In genomic region chr2:172226244-172227061, GRCh38 we compare ENCODE assay signal across 12 cellular contexts.
DNase-seq lines count a peak whose midpoint lies in the region; ATAC-seq and TF ChIP-seq lines count a peak whose summit lies in the region.
"Had no signal": no experiment of that assay in that cellular context is flagged by ENCODE, and none has a peak within 500 bp of the region (broad histone marks: within the 10 kb centered on the region; RNA-seq: fewer than 3 reads in every experiment).

No MANE protein-coding gene starts in this region.

- no peaks in the 10 kb centered on the region for H3K9me3 ChIP-seq in ascending aorta
- H3K9me3 ChIP-seq: tibial artery had no signal

- H3F3A ChIP-seq in GM23338 (replicated peaks; ENCODE audit: low read depth) = no peaks in the 10 kb centered on the region

- H3K4me3 Mint-ChIP-seq in T-cell (no peak overlapping the region), GM23338 (no peak overlapping the region)

- H3K4me3 ChIP-seq in epithelial cell of esophagus (ENCODE audit: low read length) (no peak overlapping the region), ascending aorta (no peak overlapping the region), GM23338 (no peak overlapping the region), dorsolateral prefrontal cortex (no peak overlapping the region)
- H3K4me3 ChIP-seq: GM23248, tibial artery had no signal

- H3K27me3 Mint-ChIP-seq in T-cell (peaks cover 0 to 4% of the 10 kb centered on the region in 2 donors), GM23338 (ENCODE audit: insufficient read depth, low read depth, poor library complexity) (peaks cover 9% of the 10 kb centered on the region)

- H3K36me3 Mint-ChIP-seq in T-cell (no peaks in the 10 kb centered on the region), GM23338 (ENCODE audit: low read depth) (no peaks in the 10 kb centered on the region)

- no peak overlapping the region for H3K4me2 ChIP-seq in GM23338

- H3K36me3 ChIP-seq in ascending aorta = no peaks in the 10 kb centered on the region
- H3K36me3 ChIP-seq in GM23338 (ENCODE audit: insufficient read depth) = no peaks in the 10 kb centered on the region
- H3K36me3 ChIP-seq: tibial artery had no signal

- no peak overlapping the region for H3K27ac ChIP-seq in ascending aorta
- no peak overlapping the region for H3K27ac ChIP-seq in GM23338 (ENCODE audit: low read depth)
- H3K27ac ChIP-seq in dorsolateral prefrontal cortex = no peak overlapping the region
- H3K27ac ChIP-seq: GM23248, tibial artery, VCaP had no signal

- ATAC-seq in T-cell (replicated peaks in 1 of 4) = peak in 2 of 4 experiments; percentile 55 to 73
- ATAC-seq in GM23338 = no peak

- H3K27me3 ChIP-seq in ascending aorta (no peaks in the 10 kb centered on the region), GM23338 (ENCODE audit: insufficient read depth) (no peaks in the 10 kb centered on the region), dorsolateral prefrontal cortex (peaks cover 0 to 3% (median 0%) of the 10 kb centered on the region in 45 donors)

- H2AFZ ChIP-seq in GM23338 = no peak overlapping the region
- H2AFZ ChIP-seq: GM23248 had no signal

- no peaks in the 10 kb centered on the region for H4K20me1 ChIP-seq in GM23338 (replicated peaks; ENCODE audit: insufficient read depth)

- TF ChIP-seq CTCF in epithelial cell of esophagus (IDR thresholded peaks at IDR 0.05; ENCODE audit: insufficient read depth, low read depth, low read length, missing control alignments) (peak; percentile 78), ascending aorta (IDR thresholded peaks at IDR 0.05) (no peak), GM23338 (conservative IDR thresholded peaks at IDR 0.05; ENCODE audit: low read depth in 2 of 2) (no peak), dorsolateral prefrontal cortex (IDR thresholded peaks at IDR 0.05 in 54 of 56, conservative IDR thresholded peaks at IDR 0.05 in 2 of 56; ENCODE audit: low read depth in 1 of 56, partially characterized antibody in 56 of 56) (no peak)

- no peaks in the 10 kb centered on the region for H3K9me3 Mint-ChIP-seq in T-cell
- no peaks in the 10 kb centered on the region for H3K9me3 Mint-ChIP-seq in GM23338

- POLR2A ChIA-PET in HEK293T (lab: Yijun Ruan, JAX) (no interaction called here), T-cell (lab: Charles Lee) (interaction anchor here (0.6 kb wide), 2 partner anchors 72 to 1869 kb away, joined by 3 read pairs; no protein-coding TSS in a partner anchor)

- no peaks in the 10 kb centered on the region for H3K79me2 ChIP-seq in GM23338 (replicated peaks; ENCODE audit: insufficient read depth)

- no peaks in the 10 kb centered on the region for H3K4me1 ChIP-seq in ascending aorta
- no peaks in the 10 kb centered on the region for H3K4me1 ChIP-seq in GM23338 (ENCODE audit: insufficient read depth)

- no peaks in the 10 kb centered on the region for H3K9me2 ChIP-seq in GM23338 (ENCODE audit: insufficient read depth)

- intact Hi-C loops in ascending aorta (cut with DNase I) = no loop called here
- intact Hi-C loops in dorsolateral prefrontal cortex (cut with DNase I) = no loop called here

- CTCF ChIA-PET in HEK293T (lab: Yijun Ruan, JAX) = interaction anchor here (0.6 to 1.6 kb wide), 3 partner anchors 14 to 235 kb away, joined by 3 to 4 read pairs (median 4); no protein-coding TSS in a partner anchor
- CTCF ChIA-PET in T-cell (lab: Charles Lee) = interaction anchor here (0.6 to 1.2 kb wide), 5 partner anchors 23 to 240 kb away, joined by 3 to 6 read pairs (median 4); no protein-coding TSS in a partner anchor

- DNase-seq in 8988T = peak; percentile 24
- DNase-seq in HEK293T (ENCODE audit: extremely low spot score) = no peak
- DNase-seq in T-cell = peak in 25 of 34 experiments; percentile 11 to 40 (median 25)
- DNase-seq in epithelial cell of esophagus (ENCODE audit: low read depth) = peak; percentile 74
- no peak for DNase-seq in ascending aorta (ENCODE audit: low spot score in 2 of 2)
- no peak for DNase-seq in amygdala (lab: John Stamatoyannopoulos, UW)
- DNase-seq in GM23338 (ENCODE audit: low spot score) = no peak
- DNase-seq in dorsolateral prefrontal cortex = no peak
- DNase-seq: GM23248, NCI-H510A treated with DMSO at 0.1 percent for 48 hours, tibial artery had no signal

- H3K4me1 Mint-ChIP-seq in T-cell = peaks cover 57 to 70% (median 61%) of the 10 kb centered on the region in 3 donors
- peaks cover 6% of the 10 kb centered on the region for H3K4me1 Mint-ChIP-seq in GM23338

- H3K27ac Mint-ChIP-seq in T-cell = no peak overlapping the region
- no peak overlapping the region for H3K27ac Mint-ChIP-seq in GM23338

TF ChIP-seq in HEK293T, 16 proteins besides CTCF, POLR2A, EP300 and RAD21:
- TF ChIP-seq PKNOX1 (IDR thresholded peaks at IDR 0.05) (peak; percentile 34; the same call in 1 of the 2 replicates), ARNT (IDR thresholded peaks at IDR 0.05) (no peak), LEF1 (IDR thresholded peaks at IDR 0.05; ENCODE audit: borderline replicate concordance) (no peak), ELF4 (IDR thresholded peaks at IDR 0.05) (no peak)

TF ChIP-seq in GM23338, 12 proteins besides CTCF, POLR2A, EP300 and RAD21:
- TF ChIP-seq ZNF462 (CRISPR knock-in tag; IDR thresholded peaks at IDR 0.05) (no peak), ZNF114 (CRISPR knock-in tag; IDR thresholded peaks at IDR 0.05) (no peak), EZH2phosphoT487 (IDR thresholded peaks at IDR 0.05; ENCODE audit: unreplicated experiment) (no peak)

Comparison
In these comparisons a context has a peak if more than half of its experiments do, and no peak if none do; other contexts are left out.
1. DNase-seq: peak in 8988T (single experiment), T-cell (25 of 34) and epithelial cell of esophagus (single experiment); none in HEK293T (single experiment), ascending aorta (0 of 2), amygdala (0 of 56), GM23338 (single experiment) and dorsolateral prefrontal cortex (0 of 10).